ENCODE assay signal across 16 cellular contexts in genomic region chr12:32532951-32533350, GRCh38.
DNase-seq lines count a peak whose midpoint lies in the region; ATAC-seq, FAIRE-seq and TF ChIP-seq lines count a peak whose summit lies in the region.
"Had no signal": no experiment of that assay in that cellular context is flagged by ENCODE, and none has a peak within 500 bp of the region (broad histone marks: within the 10 kb centered on the region; RNA-seq: fewer than 3 reads in every experiment).

No MANE protein-coding gene starts in this region.

- H3K36me3 ChIP-seq in esophagus muscularis mucosa = no peaks in the 10 kb centered on the region
- H3K36me3 ChIP-seq in small intestine (ENCODE audit: control insufficient read depth in 2 of 2, insufficient read depth in 2 of 2, low read length in 2 of 2) = no peaks in the 10 kb centered on the region
- H3K36me3 ChIP-seq: BLaER1 treated with 17β-estradiol and CSF1 and Interleukin-3, amounts not matched to agents 10 nM and 100 nM; spleen had no signal

- H3K79me1 ChIP-seq in H9 (ENCODE audit: insufficient read depth, low read depth, low read length, poor library complexity, severe bottlenecking) = peaks cover 9% of the 10 kb centered on the region

- H3K23me2 ChIP-seq in H9 (ENCODE audit: insufficient read length, low read depth, low read length, poor library complexity, severe bottlenecking) = no peaks in the 10 kb centered on the region

- H3K23ac ChIP-seq in H9 (ENCODE audit: insufficient read length, low read depth, low read length) = no peak overlapping the region

- H3K4me3 Mint-ChIP-seq in H9 = no peak overlapping the region
- H3K4me3 Mint-ChIP-seq: activated CD8-positive, alpha-beta T cell treated with anti-CD3 and anti-CD28 coated beads for 36 hours had no signal

- no peak overlapping the region; the same call in 1 of the 2 replicates for H3K14ac ChIP-seq in H9 (ENCODE audit: insufficient read depth, low read length)

- H3K18ac ChIP-seq in H9 (ENCODE audit: insufficient read length, low read depth, low read length) = no peak overlapping the region

- no peak overlapping the region for H2AK5ac ChIP-seq in H9 (ENCODE audit: insufficient read length, low read length)

- no peak overlapping the region for H3K4me3 ChIP-seq in esophagus muscularis mucosa
- no peak overlapping the region for H3K4me3 ChIP-seq in small intestine (ENCODE audit: low read depth in 1 of 2, low read length in 2 of 2)
- H3K4me3 ChIP-seq: BLaER1 treated with 17β-estradiol and CSF1 and Interleukin-3, amounts not matched to agents 10 nM and 100 nM; spleen had no signal

- no peak overlapping the region for H3T11ph ChIP-seq in H9 (ENCODE audit: low read length)

- H4K91ac ChIP-seq in H9 (ENCODE audit: insufficient read length, low read depth, low read length) = no peak overlapping the region

- H2AFZ ChIP-seq in H9 (ENCODE audit: low read length) = no peak overlapping the region

- no peak overlapping the region for H2BK12ac ChIP-seq in H9 (ENCODE audit: insufficient read length, low read depth, low read length)

- no peak overlapping the region for H3K27ac Mint-ChIP-seq in H9
- H3K27ac Mint-ChIP-seq: activated CD8-positive, alpha-beta T cell treated with anti-CD3 and anti-CD28 coated beads for 36 hours had no signal

- H4K20me1 ChIP-seq in H9 (ENCODE audit: control insufficient read depth, insufficient read depth, insufficient read length) = no peaks in the 10 kb centered on the region

- no peak overlapping the region for H3K56ac ChIP-seq in H9 (ENCODE audit: insufficient read length, low read depth, low read length)

- peak overlapping the region; percentile 14 for H3K9ac ChIP-seq in H9 (ENCODE audit: extremely low read depth, insufficient read length, low read length)
- H3K9ac ChIP-seq: BLaER1 treated with 17β-estradiol and CSF1 and Interleukin-3, amounts not matched to agents 10 nM and 100 nM had no signal

- H3K4me1 ChIP-seq in H9 (ENCODE audit: insufficient read depth, low read length) (no peaks in the 10 kb centered on the region), esophagus muscularis mucosa (peaks cover 29 to 48% (median 40%) of the 10 kb centered on the region in 4 donors), small intestine (ENCODE audit: control insufficient read depth in 2 of 2, insufficient read depth in 1 of 2, low read depth in 1 of 2, low read length in 1 of 2) (peaks cover 0 to 8% of the 10 kb centered on the region in 2 donors)

- peaks cover 45% of the 10 kb centered on the region in 2 experiments for H3K4me1 Mint-ChIP-seq in H9

- H3K27ac ChIP-seq in H9 (ENCODE audit: insufficient read length, low read depth, low read length) (no peak overlapping the region), esophagus muscularis mucosa (replicated peaks in 1 of 4) (peak overlapping the region; percentile 74 to 85 (median 76)), small intestine (ENCODE audit: low read depth in 1 of 2, low read length in 1 of 2) (peak overlapping the region; percentile 4 to 27)
- H3K27ac ChIP-seq: BLaER1 treated with 17β-estradiol and CSF1 and Interleukin-3, amounts not matched to agents 10 nM and 100 nM had no signal

- no peaks in the 10 kb centered on the region; the same call in 1 of the 2 replicates for H3K79me2 ChIP-seq in H9 (ENCODE audit: insufficient read depth, low read length)

- H4K8ac ChIP-seq in H9 (replicated peaks; ENCODE audit: insufficient read length, low read depth, low read length) = no peak overlapping the region

- H2BK5ac ChIP-seq in H9 (ENCODE audit: insufficient read length, low read length) = no peak overlapping the region

- H4K5ac ChIP-seq in H9 (ENCODE audit: insufficient read length, low read depth, low read length) = no peak overlapping the region

- no peak overlapping the region for H2BK120ac ChIP-seq in H9 (ENCODE audit: low read depth, low read length, poor library complexity, severe bottlenecking)

- H3K9me3 ChIP-seq in H9 (ENCODE audit: control insufficient read depth, low read depth, low read length) (no peaks in the 10 kb centered on the region), esophagus muscularis mucosa (no peaks in the 10 kb centered on the region), small intestine (ENCODE audit: control insufficient read depth, low read depth) (no peaks in the 10 kb centered on the region)
- H3K9me3 ChIP-seq: BLaER1 treated with 17β-estradiol and CSF1 and Interleukin-3, amounts not matched to agents 10 nM and 100 nM; spleen had no signal

- no peak for ATAC-seq in HG03457 (IDR thresholded peaks at IDR 0.05; ENCODE audit: unreplicated experiment)
- no peak for ATAC-seq in activated CD4-positive, CD25-positive, alpha-beta regulatory T cell treated with anti-CD3 and anti-CD28 coated beads, Interleukin-2, amount 50 U/mL, for 24 hours
- ATAC-seq: activated CD8-positive, alpha-beta T cell treated with anti-CD3 and anti-CD28 coated beads for 36 hours had no signal

- H3K27me3 Mint-ChIP-seq in H9 (ENCODE audit: low read depth) = no peaks in the 10 kb centered on the region

- H3K4ac ChIP-seq in H9 (ENCODE audit: low read depth, low read length) = no peak overlapping the region

- no peak for FAIRE-seq in small intestine (lab: Jason Lieb, UNC)

- TF ChIP-seq POLR2A in esophagus muscularis mucosa (IDR thresholded peaks at IDR 0.05; ENCODE audit: low read depth) = no peak

- no peak overlapping the region for H3K4me2 ChIP-seq in H9 (ENCODE audit: insufficient read depth, insufficient read length, low read length)

- peaks cover 0 to 4% (median 0%) of the 10 kb centered on the region in 3 experiments; a peak in 3 of 7 replicates for H3K36me3 Mint-ChIP-seq in H9 (ENCODE audit: insufficient read depth in 1 of 3, low read depth in 3 of 3)

- H2BK20ac ChIP-seq in H9 (ENCODE audit: low read depth, low read length, poor library complexity, severe bottlenecking) = no peak overlapping the region

- no peak for TF ChIP-seq EP300 in esophagus muscularis mucosa (IDR thresholded peaks at IDR 0.05)

- no peak for TF ChIP-seq CTCF in H9 (conservative IDR thresholded peaks at IDR 0.05)
- no peak for TF ChIP-seq CTCF in esophagus muscularis mucosa (IDR thresholded peaks at IDR 0.05)

- H3K9me3 Mint-ChIP-seq in H9 = no peaks in the 10 kb centered on the region
- H3K9me3 Mint-ChIP-seq: activated CD8-positive, alpha-beta T cell treated with anti-CD3 and anti-CD28 coated beads for 36 hours had no signal

- no peaks in the 10 kb centered on the region for H3K27me3 ChIP-seq in H9 (ENCODE audit: insufficient read depth, low read length)
- H3K27me3 ChIP-seq in esophagus muscularis mucosa = no peaks in the 10 kb centered on the region
- no peaks in the 10 kb centered on the region for H3K27me3 ChIP-seq in small intestine (ENCODE audit: control insufficient read depth in 2 of 2, insufficient read depth in 2 of 2, low read length in 2 of 2)
- H3K27me3 ChIP-seq: BLaER1 treated with 17β-estradiol and CSF1 and Interleukin-3, amounts not matched to agents 10 nM and 100 nM; spleen had no signal

- intact Hi-C loops in esophagus muscularis mucosa (cut with DNase I) = no loop called here

- no peak for DNase-seq in H9
- peak; percentile 31 for DNase-seq in NCI-H345 treated with DMSO at 0.1 percent for 48 hours (lab: John Stamatoyannopoulos, UW; ENCODE audit: unreplicated experiment)
- no peak for DNase-seq in esophagus muscularis mucosa (ENCODE audit: extremely low spot score)
- DNase-seq in small intestine = no peak
- DNase-seq in NCI-H1694 treated with DMSO at 0.1 percent for 48 hours (lab: John Stamatoyannopoulos, UW) = no peak
- no peak for DNase-seq in stimulated activated CD8-positive, alpha-beta memory T cell treated with anti-CD3 and anti-CD28 coated beads, Interleukin-4, amount 100 ng/mL, for 48 hours
- DNase-seq: activated CD8-positive, alpha-beta T cell treated with anti-CD3 and anti-CD28 coated beads for 36 hours; DMS79 treated with DMSO at 0.1 percent for 48 hours; Kasumi-1; NCI-H187 treated with DMSO at 0.1 percent for 48 hours; NCI-H774; SHP77; spleen had no signal

- no peak overlapping the region for H2BK15ac ChIP-seq in H9 (ENCODE audit: low read depth, low read length)
